ENCODE assay signal across 17 cellular contexts in the genomic region with DNA sequence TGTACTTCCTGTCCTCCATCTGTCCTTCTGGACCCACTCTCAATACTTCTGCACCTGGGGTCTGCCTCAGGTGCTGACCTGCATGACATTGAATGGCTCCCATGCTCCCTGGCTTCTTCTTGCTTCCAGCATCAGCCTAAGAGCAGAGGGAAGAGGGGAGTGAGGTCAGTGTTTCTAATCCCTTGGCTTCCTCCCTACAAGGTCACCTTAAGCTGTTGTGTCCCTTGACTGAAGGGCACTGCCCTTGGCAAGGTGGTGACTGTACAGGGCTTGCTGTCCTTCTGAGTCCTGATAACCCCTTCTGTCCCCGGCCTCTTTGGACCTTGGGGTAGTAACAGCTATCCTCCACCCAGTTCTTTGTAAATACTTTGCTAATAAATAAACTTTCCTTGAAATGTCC. TPM values are rescaled to one million over a fixed set of nuclear protein-coding genes. Genes with fewer than 3 reads are reported as not detected.
DNase-seq lines count a peak whose midpoint lies in the region; TF ChIP-seq lines count a peak whose summit lies in the region.
"Had no signal": no experiment of that assay in that cellular context is flagged by ENCODE, and none has a peak within 500 bp of the region (broad histone marks: within the 10 kb centered on the region; RNA-seq: fewer than 3 reads in every experiment).

No MANE protein-coding gene starts in this region.

- H2AFZ ChIP-seq in neuronal stem cell (ENCODE audit: low read length): no peak overlapping the region
- H2AFZ ChIP-seq: GM23338 had no signal

- peak; percentile 53 for DNase-seq in activated CD4-positive, alpha-beta T cell treated with anti-CD3 and anti-CD28 coated beads, Interleukin-2, amount 10 ng/mL, durations not matched to agents 24 days and 14 days
- DNase-seq in activated CD4-positive, alpha-beta T cell treated with anti-CD3 and anti-CD28 coated beads for 48 hours: no peak
- DNase-seq in adrenal gland (peak in 4 of 7 donors; percentile 41 to 74 (median 65)), neuronal stem cell (ENCODE audit: low spot score) (no peak), osteocyte (ENCODE audit: extremely low spot score, unreplicated experiment) (no peak), T-helper 2 cell (no peak), CD14-positive monocyte (ENCODE audit: low spot score) (no peak), posterior vena cava (ENCODE audit: low spot score) (no peak)
- DNase-seq: C1 segment of cervical spinal cord; CD8-positive, alpha-beta T cell; COR-L47; DMS153; DND-41; GDM1; H7 had no signal

- H2BK15ac ChIP-seq in neuronal stem cell (ENCODE audit: low read length): no peak overlapping the region

- H3K14ac ChIP-seq in neuronal stem cell (ENCODE audit: low read length): no peak overlapping the region

- H3K9ac ChIP-seq in neuronal stem cell (ENCODE audit: low read depth, low read length, poor library complexity): no peak overlapping the region

- TF ChIP-seq POLR2A in adrenal gland (IDR thresholded peaks at IDR 0.05): no peak

- H4K91ac ChIP-seq in neuronal stem cell (ENCODE audit: low read depth, low read length, poor library complexity): peak overlapping the region; percentile 6

- TF ChIP-seq CTCF in adrenal gland (IDR thresholded peaks at IDR 0.05) (no peak), osteocyte (IDR thresholded peaks at IDR 0.05) (no peak), CD14-positive monocyte (IDR thresholded peaks at IDR 0.05) (no peak)

- peaks cover 33% of the 10 kb centered on the region for H3K27me3 Mint-ChIP-seq in activated CD4-positive, alpha-beta T cell treated with anti-CD3 and anti-CD28 coated beads, Interleukin-2, amount 10 ng/mL, durations not matched to agents 24 days and 14 days
- H3K27me3 Mint-ChIP-seq in osteocyte (ENCODE audit: unreplicated experiment) (peaks cover 73% of the 10 kb centered on the region), CD14-positive monocyte (ENCODE audit: low read depth in 3 of 3) (peaks cover 0 to 1% (median 0%) of the 10 kb centered on the region in 3 donors)

- H2BK5ac ChIP-seq in neuronal stem cell (ENCODE audit: low read length): no peak overlapping the region

- H3K23ac ChIP-seq in neuronal stem cell (ENCODE audit: low read depth, low read length, poor library complexity): no peak overlapping the region

- WGBS in adrenal gland, 4 donors: 0 to 2% (median 0%) methylated on average over 1 of the region's 1 CpG
- WGBS in neuronal stem cell (ENCODE audit: extremely low coverage in 2 of 2, insufficient read length in 2 of 2, insufficient replicate concordance in 1 of 2), 2 donors: no CpG with 5 or more reads among the region's 1 CpG

- H3K4me1 ChIP-seq in adrenal gland (replicated peaks in 1 of 2) (peaks cover 0 to 10% of the 10 kb centered on the region in 2 donors), neuronal stem cell (ENCODE audit: control insufficient read depth in 2 of 2, insufficient read depth in 1 of 2, low read depth in 1 of 2, low read length in 2 of 2) (no peaks in the 10 kb centered on the region)

- no peaks in the 10 kb centered on the region for H3K36me3 Mint-ChIP-seq in activated CD4-positive, alpha-beta T cell treated with anti-CD3 and anti-CD28 coated beads, Interleukin-2, amount 10 ng/mL, durations not matched to agents 24 days and 14 days (ENCODE audit: low read depth)
- H3K36me3 Mint-ChIP-seq in osteocyte (ENCODE audit: unreplicated experiment) (no peaks in the 10 kb centered on the region), CD14-positive monocyte (peaks cover 28 to 32% of the 10 kb centered on the region in 2 donors)

- no peaks in the 10 kb centered on the region for H3K36me3 ChIP-seq in adrenal gland (replicated peaks in 1 of 2)
- H3K36me3 ChIP-seq in neuronal stem cell (replicated peaks in 1 of 2; ENCODE audit: control insufficient read depth in 2 of 2, insufficient read depth in 2 of 2, low read length in 2 of 2): no peaks in the 10 kb centered on the region

- H3K27ac Mint-ChIP-seq in activated CD4-positive, alpha-beta T cell treated with anti-CD3 and anti-CD28 coated beads, Interleukin-2, amount 10 ng/mL, durations not matched to agents 24 days and 14 days: no peak overlapping the region
- H3K27ac Mint-ChIP-seq in osteocyte (ENCODE audit: unreplicated experiment) (no peak overlapping the region), CD14-positive monocyte (no peak overlapping the region)
- H3K27ac Mint-ChIP-seq: CD8-positive, alpha-beta T cell; GM23338 had no signal

- no peak overlapping the region for H3K4me3 Mint-ChIP-seq in activated CD4-positive, alpha-beta T cell treated with anti-CD3 and anti-CD28 coated beads, Interleukin-2, amount 10 ng/mL, durations not matched to agents 24 days and 14 days
- H3K4me3 Mint-ChIP-seq in osteocyte (ENCODE audit: unreplicated experiment) (no peak overlapping the region), CD14-positive monocyte (no peak overlapping the region)
- H3K4me3 Mint-ChIP-seq: CD8-positive, alpha-beta T cell; GM23338 had no signal

- H3K18ac ChIP-seq in neuronal stem cell (ENCODE audit: low read length): no peak overlapping the region

- H2AK5ac ChIP-seq in neuronal stem cell (ENCODE audit: low read depth, low read length): no peak overlapping the region

- H3K4me2 ChIP-seq in neuronal stem cell (ENCODE audit: insufficient read depth, low read length, poor library complexity, severe bottlenecking): no peak overlapping the region
- H3K4me2 ChIP-seq: GM23338 had no signal

- no peak overlapping the region for H2BK120ac ChIP-seq in neuronal stem cell (ENCODE audit: low read depth, low read length)

- no peaks in the 10 kb centered on the region for H3K9me3 ChIP-seq in adrenal gland (replicated peaks in 1 of 3)
- H3K9me3 ChIP-seq in neuronal stem cell (replicated peaks in 1 of 2; ENCODE audit: control insufficient read depth in 2 of 2, insufficient read depth in 1 of 2, low read depth in 1 of 2, low read length in 2 of 2): no peaks in the 10 kb centered on the region

- H2BK12ac ChIP-seq in neuronal stem cell (ENCODE audit: low read length): no peak overlapping the region

- H3K4me3 ChIP-seq in adrenal gland: no peak overlapping the region
- no peak overlapping the region for H3K4me3 ChIP-seq in neuronal stem cell (ENCODE audit: low read length in 2 of 2)
- H3K4me3 ChIP-seq: GM23338 had no signal

- no peaks in the 10 kb centered on the region for H3K79me1 ChIP-seq in neuronal stem cell (ENCODE audit: low read depth, low read length)

- no peak overlapping the region for H3K4ac ChIP-seq in neuronal stem cell (ENCODE audit: low read length)

- peaks cover 5% of the 10 kb centered on the region for H3K4me1 Mint-ChIP-seq in activated CD4-positive, alpha-beta T cell treated with anti-CD3 and anti-CD28 coated beads, Interleukin-2, amount 10 ng/mL, durations not matched to agents 24 days and 14 days
- H3K4me1 Mint-ChIP-seq in osteocyte (ENCODE audit: unreplicated experiment) (no peaks in the 10 kb centered on the region), CD14-positive monocyte (peaks cover 51% of the 10 kb centered on the region)
- H3K4me1 Mint-ChIP-seq: GM23338 had no signal

- intact Hi-C loops in activated CD4-positive, alpha-beta T cell treated with anti-CD3 and anti-CD28 coated beads, Interleukin-2, amount 10 ng/mL, durations not matched to agents 24 days and 14 days (cut with micrococcal nuclease): loop anchor here (5.0 kb wide), 2 partner anchors 36 to 44 kb away; partner anchors contain the start of gene BRD2
- intact Hi-C loops in adrenal gland (cut with DNase I): loop anchor here (5.0 to 10.0 kb wide), 2 partner anchors 46 to 51 kb away; no protein-coding TSS in a partner anchor
- intact Hi-C loops in CD14-positive monocyte (cut with micrococcal nuclease): loop anchor here (5.0 to 10.0 kb wide), 4 partner anchors 39 to 314 kb away; no protein-coding TSS in a partner anchor
- intact Hi-C loops in posterior vena cava (cut with DNase I): loop anchor here (5.0 to 10.0 kb wide), 2 partner anchors 46 to 51 kb away; no protein-coding TSS in a partner anchor

- H4K8ac ChIP-seq in neuronal stem cell (ENCODE audit: low read depth, low read length): no peak overlapping the region

- H3K27ac ChIP-seq in adrenal gland (peak overlapping the region in 1 of 5 donors; percentile 44), neuronal stem cell (replicated peaks; ENCODE audit: low read length) (no peak overlapping the region)
- H3K27ac ChIP-seq: 22Rv1 had no signal

- no peaks in the 10 kb centered on the region for H3K9me3 Mint-ChIP-seq in activated CD4-positive, alpha-beta T cell treated with anti-CD3 and anti-CD28 coated beads, Interleukin-2, amount 10 ng/mL, durations not matched to agents 24 days and 14 days
- no peaks in the 10 kb centered on the region for H3K9me3 Mint-ChIP-seq in osteocyte (ENCODE audit: unreplicated experiment)
- H3K9me3 Mint-ChIP-seq in CD14-positive monocyte: peaks cover 0 to 1% (median 0%) of the 10 kb centered on the region in 7 donors
- H3K9me3 Mint-ChIP-seq: CD8-positive, alpha-beta T cell; GM23338 had no signal

- no peaks in the 10 kb centered on the region for H3K27me3 ChIP-seq in adrenal gland
- H3K27me3 ChIP-seq in neuronal stem cell (ENCODE audit: control insufficient read depth in 3 of 3, insufficient read depth in 3 of 3, low read depth in 1 of 3, low read length in 3 of 3): peaks cover 0 to 36% (median 0%) of the 10 kb centered on the region in 3 experiments

RNA-seq across cellular contexts. Expression of gene HLA-DMB, which starts 9.6 kb away (rescaled TPM):
- 0.75 and 0.80 TPM in 2 replicates for total RNA-seq in activated CD4-positive, alpha-beta T cell treated with anti-CD3 and anti-CD28 coated beads, Interleukin-2, amount 10 ng/mL, durations not matched to agents 24 days and 14 days
- total RNA-seq in adrenal gland (100 to 1,000 TPM in 1 of 8 donors, 10 to 100 TPM in 7; 37.3 to 118 (median 85.7) TPM), osteocyte (not detected in 2 replicates), posterior vena cava (10 to 100 TPM in 1 of 2 donors, 1 to 10 TPM in 1; 8.0 to 19.2 TPM)
- polyA plus RNA-seq in adrenal gland (10 to 100 TPM in 2 of 3 donors, 1 to 10 TPM in 1; 9.1 to 41.2 (median 23.9) TPM), CD14-positive monocyte (100 to 1,000 TPM; 726 to 924 TPM)
- polyA plus RNA-seq in neuronal stem cell (2013, experiment 1 of 2): 4.8 TPM
- polyA plus RNA-seq in neuronal stem cell (2013, experiment 2 of 2): 5.1 TPM

RNA-seq across cellular contexts. Expression of gene HLA-DMA, which starts 21.7 kb away (rescaled TPM):
- 8.1 and 8.7 TPM in 2 replicates for total RNA-seq in activated CD4-positive, alpha-beta T cell treated with anti-CD3 and anti-CD28 coated beads, Interleukin-2, amount 10 ng/mL, durations not matched to agents 24 days and 14 days
- total RNA-seq in adrenal gland: 100 to 1,000 TPM in 5 of 8 donors, 10 to 100 TPM in 3; 40.3 to 269 (median 140) TPM
- polyA plus RNA-seq in adrenal gland: 100 to 1,000 TPM in 2 of 3 donors, 10 to 100 TPM in 1; 87.5 to 138 (median 108) TPM
- polyA plus RNA-seq in neuronal stem cell (2013, experiment 1 of 2): 18.7 TPM
- 18.3 TPM for polyA plus RNA-seq in neuronal stem cell (2013, experiment 2 of 2)
- 1.3 and 3.0 TPM in 2 replicates for total RNA-seq in osteocyte
- 100 to 1,000 TPM; 434 to 526 TPM for polyA plus RNA-seq in CD14-positive monocyte
- 10 to 100 TPM; 16.1 to 35.0 TPM for total RNA-seq in posterior vena cava

RNA-seq across cellular contexts. Expression of gene BRD2, which starts 37.2 kb away (rescaled TPM):
- total RNA-seq in activated CD4-positive, alpha-beta T cell treated with anti-CD3 and anti-CD28 coated beads, Interleukin-2, amount 10 ng/mL, durations not matched to agents 24 days and 14 days: 320 TPM in 2 replicates
- 100 to 1,000 TPM; 134 to 196 (median 165) TPM for total RNA-seq in adrenal gland
- 100 to 1,000 TPM; 127 to 288 (median 152) TPM for polyA plus RNA-seq in adrenal gland
- polyA plus RNA-seq in neuronal stem cell (2013, experiment 1 of 2): 180 TPM
- polyA plus RNA-seq in neuronal stem cell (2013, experiment 2 of 2): 181 TPM
- 166 and 168 TPM in 2 replicates for total RNA-seq in osteocyte
- polyA plus RNA-seq in CD14-positive monocyte: 10 to 100 TPM in 1 of 2 donors, 1 to 10 TPM in 1; 9.6 to 21.7 TPM
- 100 to 1,000 TPM; 125 to 129 TPM for total RNA-seq in posterior vena cava

Comparison
In these comparisons a context has a peak if more than half of its experiments do, and no peak if none do; other contexts are left out.
1. DNase-seq: peak in activated CD4-positive, alpha-beta T cell treated with anti-CD3 and anti-CD28 coated beads, Interleukin-2, amount 10 ng/mL, durations not matched to agents 24 days and 14 days (single experiment) and adrenal gland (4 of 7); none in activated CD4-positive, alpha-beta T cell treated with anti-CD3 and anti-CD28 coated beads for 48 hours (single experiment), neuronal stem cell (single experiment), osteocyte (single experiment), T-helper 2 cell (0 of 5), CD14-positive monocyte (single experiment) and posterior vena cava (single experiment).